In the genomic region with DNA sequence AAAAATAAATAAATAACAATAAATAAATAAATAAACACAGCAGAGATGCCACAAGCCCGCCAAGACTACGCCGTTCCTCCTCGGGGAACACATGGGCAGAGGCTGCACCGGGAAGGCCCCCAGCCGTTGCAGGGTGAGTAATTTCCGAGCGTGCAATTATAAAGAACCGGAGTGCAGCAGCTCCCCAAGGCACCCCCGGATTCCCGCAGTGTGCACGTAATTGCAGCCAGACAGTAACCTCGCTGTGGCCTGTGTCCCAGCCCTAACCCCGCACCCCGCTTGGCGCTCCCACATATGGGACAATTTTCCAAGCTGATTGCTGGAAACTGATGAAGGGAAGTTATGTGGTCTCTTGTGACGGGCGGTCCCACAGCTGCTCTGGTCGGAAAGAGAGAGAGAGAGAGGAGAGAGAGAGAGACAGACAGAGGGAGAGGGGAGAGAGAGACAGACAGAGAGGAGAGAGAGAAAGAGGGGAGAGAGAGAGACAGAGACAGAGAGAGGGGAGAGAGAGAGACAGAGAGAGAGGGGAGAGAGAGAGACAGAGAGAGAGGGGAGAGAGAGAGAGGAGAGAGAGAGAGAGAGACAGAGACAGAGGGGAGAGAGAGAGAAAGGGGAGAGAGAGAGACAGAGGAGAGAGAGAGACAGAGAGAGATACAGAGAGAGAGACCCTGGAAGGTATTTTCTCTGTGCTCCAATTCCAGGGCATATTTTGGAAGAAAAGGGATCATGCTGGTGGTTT, we compare ENCODE assay signal across 18 cellular contexts.
DNase-seq lines count a peak whose midpoint lies in the region; ATAC-seq and TF ChIP-seq lines count a peak whose summit lies in the region.
"Had no signal": no experiment of that assay in that cellular context is flagged by ENCODE, and none has a peak within 500 bp of the region (broad histone marks: within the 10 kb centered on the region; RNA-seq: fewer than 3 reads in every experiment).

No MANE protein-coding gene starts in this region.

- H3K4me3 ChIP-seq in SJCRH30: peak overlapping the region; percentile 33
- H3K4me3 ChIP-seq in hepatocyte: no peak overlapping the region
- no peak overlapping the region for H3K4me3 ChIP-seq in testis

- H3K27ac Mint-ChIP-seq in type B pancreatic cell: no peak overlapping the region
- H3K27ac Mint-ChIP-seq: CD4-positive, alpha-beta T cell had no signal

- peaks cover 6% of the 10 kb centered on the region for H3K4me1 ChIP-seq in SJCRH30
- no peaks in the 10 kb centered on the region for H3K4me1 ChIP-seq in hepatocyte (ENCODE audit: insufficient read depth)
- no peaks in the 10 kb centered on the region for H3K4me1 ChIP-seq in testis

- H3K4me2 ChIP-seq in hepatocyte: no peak overlapping the region

- peak overlapping the region; percentile 85 for H3K27ac ChIP-seq in SJCRH30
- H3K27ac ChIP-seq in hepatocyte: no peak overlapping the region
- H3K27ac ChIP-seq in testis: no peak overlapping the region

- peaks cover 13% of the 10 kb centered on the region for H3K27me3 Mint-ChIP-seq in type B pancreatic cell
- H3K27me3 Mint-ChIP-seq: CD4-positive, alpha-beta T cell had no signal

- no peaks in the 10 kb centered on the region for H3K9me2 ChIP-seq in hepatocyte (replicated peaks; ENCODE audit: insufficient read depth)

- H3K27me3 ChIP-seq in SJCRH30 (no peaks in the 10 kb centered on the region), hepatocyte (no peaks in the 10 kb centered on the region), testis (no peaks in the 10 kb centered on the region)

- WGBS in hepatocyte (ENCODE audit: low lambda C conversion rate, missing lambda C conversion rate): 71% methylated on average over 19 of the region's 19 CpGs
- WGBS in testis, 2 donors: 73 to 75% methylated on average over 19 of the region's 19 CpGs

- peaks cover 12% of the 10 kb centered on the region for H3K4me1 Mint-ChIP-seq in type B pancreatic cell (ENCODE audit: unreplicated experiment)

- TF ChIP-seq CTCF in hepatocyte (IDR thresholded peaks at IDR 0.05; ENCODE audit: poor library complexity) (no peak), type B pancreatic cell (conservative IDR thresholded peaks at IDR 0.05) (no peak), testis (IDR thresholded peaks at IDR 0.05) (no peak)

- H3K9me3 Mint-ChIP-seq in type B pancreatic cell: no peaks in the 10 kb centered on the region

- no peak for ATAC-seq in GM21723 (IDR thresholded peaks at IDR 0.05; ENCODE audit: unreplicated experiment)
- ATAC-seq: Panc1, Right ventricle myocardium inferior, SK-N-SH treated with all-trans-retinoic acid at 6 μM for 48 hours had no signal

- intact Hi-C loops in testis (cut with DNase I; ENCODE audit: low total_unique reads): no loop called here

- H3K36me3 Mint-ChIP-seq in type B pancreatic cell: no peaks in the 10 kb centered on the region

- H3K9me3 ChIP-seq in SJCRH30 (replicated peaks): no peaks in the 10 kb centered on the region
- no peaks in the 10 kb centered on the region for H3K9me3 ChIP-seq in hepatocyte (ENCODE audit: low read depth)
- H3K9me3 ChIP-seq in testis: no peaks in the 10 kb centered on the region

- TF ChIP-seq POLR2A in testis (IDR thresholded peaks at IDR 0.05): no peak

- DNase-seq in Daoy (ENCODE audit: low read depth) (peak; percentile 35), SJCRH30 (peak; percentile 57 to 74), hepatocyte (ENCODE audit: low spot score) (peak; percentile 14), type B pancreatic cell (ENCODE audit: extremely low spot score, unreplicated experiment) (peak; percentile 68), NCI-H69 (lab: John Stamatoyannopoulos, UW) (no peak), testis (no peak)
- DNase-seq: AML-193; CD4-positive, alpha-beta T cell; DMS53; GOT3; KBM-7; MV-4-11; NCI-H1436; NCI-H2081 had no signal

- H3K36me3 ChIP-seq in SJCRH30: no peaks in the 10 kb centered on the region
- H3K36me3 ChIP-seq in hepatocyte (replicated peaks; ENCODE audit: insufficient read depth, low read depth): no peaks in the 10 kb centered on the region
- no peaks in the 10 kb centered on the region for H3K36me3 ChIP-seq in testis (ENCODE audit: low read depth, missing control alignments)

- H3K4me3 Mint-ChIP-seq in type B pancreatic cell: peak overlapping the region; percentile 42
- H3K4me3 Mint-ChIP-seq: CD4-positive, alpha-beta T cell had no signal

- H3K79me2 ChIP-seq in hepatocyte: no peaks in the 10 kb centered on the region

- no peaks in the 10 kb centered on the region for H4K20me1 ChIP-seq in hepatocyte (ENCODE audit: insufficient read depth, poor library complexity, severe bottlenecking)

- no peak overlapping the region for H2AFZ ChIP-seq in hepatocyte

Comparison
In these comparisons a context has a peak if more than half of its experiments do, and no peak if none do; other contexts are left out.
1. DNase-seq: peak in Daoy (single experiment), SJCRH30 (2 of 2), hepatocyte (single experiment) and type B pancreatic cell (single experiment); none in NCI-H69 (single experiment) and testis (single experiment).